In genomic region chr11:33944693-33945424, GRCh38 we compare ENCODE assay signal across 1 cellular context.
TF ChIP-seq lines count a peak whose summit lies in the region.

No MANE protein-coding gene starts in this region.

TF ChIP-seq in K562, 482 proteins besides CTCF, POLR2A, EP300 and RAD21 (continued from another document and continues in another):
- TF ChIP-seq ZNF592 (IDR thresholded peaks at IDR 0.05): peak; percentile 94
- TF ChIP-seq KLF13 (tag; IDR thresholded peaks at IDR 0.05; ENCODE audit: borderline replicate concordance, low read depth): 0 out of 2 replicates have a peak, but pooled peaks have one; percentile 54
- TF ChIP-seq PHTF2 (CRISPR knock-in tag; IDR thresholded peaks at IDR 0.05): no peak
- TF ChIP-seq BCL6 (CRISPR knock-in tag; IDR thresholded peaks at IDR 0.05): peak; percentile 75; the same call in 1 of the 2 replicates
- TF ChIP-seq NEUROD1 (IDR thresholded peaks at IDR 0.05; ENCODE audit: borderline replicate concordance, low read depth, low read length, partially characterized antibody): peak; percentile 93
- TF ChIP-seq GTF2E2 (tag; IDR thresholded peaks at IDR 0.05): no peak
- peak; percentile 70; the same call in 1 of the 2 replicates for TF ChIP-seq CBX5 (IDR thresholded peaks at IDR 0.05; ENCODE audit: borderline replicate concordance, low read depth)
- peak; percentile 99 for TF ChIP-seq FOXM1 (IDR thresholded peaks at IDR 0.05; ENCODE audit: low read depth)
- TF ChIP-seq FOXM1 (CRISPR knock-in tag; IDR thresholded peaks at IDR 0.05; ENCODE audit: low read depth): no peak
- peak; percentile 71; the same call in 1 of the 2 replicates for TF ChIP-seq BACH1 (tag; IDR thresholded peaks at IDR 0.05)
- peak; percentile 100 for TF ChIP-seq RNF2 (IDR thresholded peaks at IDR 0.05)
- TF ChIP-seq HIVEP1 (CRISPR knock-in tag; IDR thresholded peaks at IDR 0.05): no peak
- no peak for TF ChIP-seq MTF1 (CRISPR knock-in tag; IDR thresholded peaks at IDR 0.05; ENCODE audit: borderline replicate concordance)
- 0 out of 2 replicates have a peak, but pooled peaks have one; percentile 12 for TF ChIP-seq MEF2A (IDR thresholded peaks at IDR 0.05; ENCODE audit: control insufficient read depth, low read depth, low read length)
- 0 out of 2 replicates have a peak, but pooled peaks have one; percentile 4 for TF ChIP-seq HINFP (tag; conservative IDR thresholded peaks at IDR 0.05; ENCODE audit: low read depth)
- TF ChIP-seq CLOCK (CRISPR knock-in tag; IDR thresholded peaks at IDR 0.05; ENCODE audit: borderline replicate concordance): peak; percentile 83; the same call in 1 of the 2 replicates
- peak; percentile 99; the same call in 1 of the 2 replicates for TF ChIP-seq EZH2 (IDR thresholded peaks at IDR 0.05; ENCODE audit: borderline replicate concordance, low read depth, low read length)
- TF ChIP-seq ZC3H8 (IDR thresholded peaks at IDR 0.05): 0 out of 2 replicates have a peak, but pooled peaks have one; percentile 7
- TF ChIP-seq HDAC2 (IDR thresholded peaks at IDR 0.05): peak; percentile 97
- peak; percentile 96 for TF ChIP-seq ZKSCAN8 (CRISPR knock-in tag; IDR thresholded peaks at IDR 0.05)
- no peak for TF ChIP-seq SPI1 (IDR thresholded peaks at IDR 0.05; ENCODE audit: borderline replicate concordance, low read depth, low read length)
- peak; percentile 99 for TF ChIP-seq HMGN3 (IDR thresholded peaks at IDR 0.05; ENCODE audit: borderline replicate concordance, extremely low read depth, insufficient read length, low read depth, low read length)
- peak; percentile 90 for TF ChIP-seq CREM (IDR thresholded peaks at IDR 0.05; ENCODE audit: low read depth)
- TF ChIP-seq ETV5 (CRISPR knock-in tag; IDR thresholded peaks at IDR 0.05; ENCODE audit: low read depth): peak; percentile 96
- peak; percentile 96 for TF ChIP-seq ZNF311 (CRISPR knock-in tag; IDR thresholded peaks at IDR 0.05)
- peak; percentile 65; the same call in 1 of the 2 replicates for TF ChIP-seq ZNF609 (CRISPR knock-in tag; IDR thresholded peaks at IDR 0.05; ENCODE audit: borderline replicate concordance)
- TF ChIP-seq FOSL1 (tag; conservative IDR thresholded peaks at IDR 0.05): peak; percentile 90
- TF ChIP-seq ARID3A (IDR thresholded peaks at IDR 0.05; ENCODE audit: borderline replicate concordance, low read depth, low read length): peak; percentile 69; the same call in 1 of the 2 replicates
- TF ChIP-seq CREB3 (tag; conservative IDR thresholded peaks at IDR 0.05; ENCODE audit: low read depth): peak; percentile 95
- TF ChIP-seq ATF1 (CRISPR knock-in tag; IDR thresholded peaks at IDR 0.05): no peak
- TF ChIP-seq ATF1 (tag; IDR thresholded peaks at IDR 0.05): peak; percentile 83
- TF ChIP-seq RBM25 (IDR thresholded peaks at IDR 0.05; ENCODE audit: low read depth, low read length, severe bottlenecking): no peak
- peak; percentile 98 for TF ChIP-seq ETS1 (conservative IDR thresholded peaks at IDR 0.05; ENCODE audit: control insufficient read depth, low read depth, low read length)
- TF ChIP-seq SMARCC2 (IDR thresholded peaks at IDR 0.05; ENCODE audit: low read depth): peak; percentile 99
- peak; percentile 99 for TF ChIP-seq ZNF589 (CRISPR knock-in tag; IDR thresholded peaks at IDR 0.05; ENCODE audit: low read depth)
- TF ChIP-seq NFRKB (IDR thresholded peaks at IDR 0.05; ENCODE audit: low read depth): peak; percentile 68; the same call in 1 of the 2 replicates
- peak in 1 of 2 experiments; percentile 96; a peak in 2 of 4 replicates for TF ChIP-seq ZNF639 (CRISPR knock-in tag; conservative IDR thresholded peaks at IDR 0.05 in 1 of 2, IDR thresholded peaks at IDR 0.05 in 1 of 2)
